Comparison of ENCODE assay signal across 8 cellular contexts in genomic region chr9:34381323-34381722, GRCh38. TPM values are rescaled to one million over a fixed set of nuclear protein-coding genes. Genes with fewer than 3 reads are reported as not detected.
DNase-seq lines count a peak whose midpoint lies in the region; ATAC-seq and TF ChIP-seq lines count a peak whose summit lies in the region.

No MANE protein-coding gene starts in this region.

- peaks cover 37% of the 10 kb centered on the region for H3K27me3 Mint-ChIP-seq in GM23338 (ENCODE audit: insufficient read depth, low read depth, poor library complexity)

- peak overlapping the region; percentile 97 for H3K4me2 ChIP-seq in GM23338

- no peak overlapping the region for H3K27ac Mint-ChIP-seq in GM23338

- DNase-seq in GM23338 (ENCODE audit: low spot score), result peak; percentile 82
- no peak for DNase-seq in RWPE1 (ENCODE audit: low spot score)
- peak; percentile 52 for DNase-seq in left ventricle myocardium superior
- no peak for DNase-seq in prostate gland (ENCODE audit: low spot score)
- no peak for DNase-seq in SK-N-DZ (ENCODE audit: low spot score)
- no peak for DNase-seq in NK-92 (lab: John Stamatoyannopoulos, UW; ENCODE audit: unreplicated experiment)
- DNase-seq in T-helper 9 cell, result no peak
- no peak for DNase-seq in RPMI8226

- H3K4me3 ChIP-seq in GM23338, result peak overlapping the region; percentile 67
- H3K4me3 ChIP-seq in prostate gland, result peak overlapping the region; percentile 32 to 42

- ATAC-seq in GM23338, result peak; percentile 14
- peak; percentile 19 for ATAC-seq in left ventricle myocardium superior

- TF ChIP-seq CTCF in GM23338 (conservative IDR thresholded peaks at IDR 0.05; ENCODE audit: low read depth in 2 of 2) (no peak), RWPE1 (conservative IDR thresholded peaks at IDR 0.05; ENCODE audit: low read depth) (no peak), prostate gland (IDR thresholded peaks at IDR 0.05) (no peak)

- H3K36me3 ChIP-seq in GM23338 (ENCODE audit: insufficient read depth) (no peaks in the 10 kb centered on the region), prostate gland (no peaks in the 10 kb centered on the region)

- H3K27me3 ChIP-seq in GM23338 (ENCODE audit: insufficient read depth), result peaks cover 44% of the 10 kb centered on the region
- H3K27me3 ChIP-seq in prostate gland (replicated peaks; ENCODE audit: insufficient read depth), result no peaks in the 10 kb centered on the region

- no peaks in the 10 kb centered on the region; the same call in 1 of the 2 replicates for H3F3A ChIP-seq in GM23338 (replicated peaks; ENCODE audit: low read depth)

- H3K4me1 Mint-ChIP-seq in GM23338, result peaks cover 10% of the 10 kb centered on the region

- H3K27ac ChIP-seq in GM23338 (ENCODE audit: low read depth) (no peak overlapping the region), RWPE1 (peak overlapping the region; percentile 46; the same call in 1 of the 2 replicates), prostate gland (peak overlapping the region; percentile 55)

- WGBS in prostate gland, result 40% methylated on average over 17 of the region's 17 CpGs

- no peaks in the 10 kb centered on the region for H4K20me1 ChIP-seq in GM23338 (replicated peaks; ENCODE audit: insufficient read depth)

- H3K4me1 ChIP-seq in GM23338 (ENCODE audit: insufficient read depth), result peaks cover 10% of the 10 kb centered on the region
- H3K4me1 ChIP-seq in prostate gland (replicated peaks), result peaks cover 7% of the 10 kb centered on the region

- H2AFZ ChIP-seq in GM23338, result peak overlapping the region; percentile 99

- CTCF ChIA-PET in RWPE1 (lab: Yijun Ruan, JAX), result interaction anchor here (6.2 kb wide), 1 partner anchor 49 kb away, joined by 54 read pairs; no protein-coding TSS in a partner anchor

- H3K4me3 Mint-ChIP-seq in GM23338, result peak overlapping the region; percentile 89

- H3K9me2 ChIP-seq in GM23338 (ENCODE audit: insufficient read depth), result no peaks in the 10 kb centered on the region

- H3K9me3 Mint-ChIP-seq in GM23338, result no peaks in the 10 kb centered on the region; the same call in 2 of the 3 replicates

- no peaks in the 10 kb centered on the region for H3K36me3 Mint-ChIP-seq in GM23338 (ENCODE audit: low read depth)

- no peak for TF ChIP-seq POLR2A in prostate gland (IDR thresholded peaks at IDR 0.05)

- intact Hi-C loops in left ventricle myocardium superior (cut with micrococcal nuclease), result no loop called here
- intact Hi-C loops in prostate gland (cut with DNase I), result no loop called here

- no peaks in the 10 kb centered on the region for H3K9me3 ChIP-seq in prostate gland

- POLR2A ChIA-PET in RWPE1 (lab: Yijun Ruan, JAX; ENCODE audit: low non-redundant PET), result interaction anchor here (0.5 kb wide), 1 partner anchor 48 kb away, joined by 3 read pairs; no protein-coding TSS in a partner anchor

- no peaks in the 10 kb centered on the region for H3K79me2 ChIP-seq in GM23338 (replicated peaks; ENCODE audit: insufficient read depth)

TF ChIP-seq in GM23338, 12 proteins besides CTCF, POLR2A, EP300 and RAD21:
- TF ChIP-seq EZH2phosphoT487 (IDR thresholded peaks at IDR 0.05; ENCODE audit: unreplicated experiment) (no peak), EZH2 (IDR thresholded peaks at IDR 0.05; ENCODE audit: low read depth, unreplicated experiment) (no peak), ZNF114 (CRISPR knock-in tag; IDR thresholded peaks at IDR 0.05) (no peak), JUNB (IDR thresholded peaks at IDR 0.05; ENCODE audit: unreplicated experiment) (no peak), POLR2AphosphoS5 (IDR thresholded peaks at IDR 0.05; ENCODE audit: low read depth) (0 out of 2 replicates have a peak, but pooled peaks have one; percentile 1)
TF ChIP-seq in GM23338: peak in this region for 1.

RNA-seq across cellular contexts. Expression of gene MYORG, which starts 4.6 kb away (rescaled TPM):
- 4.9 and 7.3 TPM in 2 replicates for total RNA-seq in GM23338 (2014; rRNA removed; shearing (Covaris generic))
- polyA plus RNA-seq in GM23338 (2016; fragmentation: Nextera tagmentation; extraction: Ambion mirVana), result 1.3 and 1.5 TPM in 2 replicates
- total RNA-seq in left ventricle myocardium superior (5.3 TPM), prostate gland (1 to 10 TPM; 3.4 to 9.0 TPM)
- 0.78 and 0.91 TPM in 2 replicates for polyA plus RNA-seq in SK-N-DZ (2014; cell fraction: cytosol; rRNA removed)
- polyA plus RNA-seq in SK-N-DZ (2014; cell fraction: nucleus; rRNA removed), result 0.31 and 1.0 TPM in 2 replicates

RNA-seq across cellular contexts. Expression of gene NUDT2, which starts 52.0 kb away (rescaled TPM):
- total RNA-seq in GM23338 (2014; rRNA removed; shearing (Covaris generic)), result 9.5 and 12.1 TPM in 2 replicates
- polyA plus RNA-seq in GM23338 (2016; fragmentation: Nextera tagmentation; extraction: Ambion mirVana), result 16.4 and 16.9 TPM in 2 replicates
- total RNA-seq in left ventricle myocardium superior, result 19.6 TPM
- 10 to 100 TPM; 18.0 to 45.8 TPM for total RNA-seq in prostate gland
- polyA plus RNA-seq in SK-N-DZ (2014; cell fraction: cytosol; rRNA removed), result 43.6 and 54.8 TPM in 2 replicates
- polyA plus RNA-seq in SK-N-DZ (2014; cell fraction: nucleus; rRNA removed), result 22.1 and 28.3 TPM in 2 replicates

RNA-seq across cellular contexts. Expression of gene KIF24, which starts 52.3 kb away (rescaled TPM):
- 4.4 and 4.7 TPM in 2 replicates for total RNA-seq in GM23338 (2014; rRNA removed; shearing (Covaris generic))
- 1.0 and 1.3 TPM in 2 replicates for polyA plus RNA-seq in GM23338 (2016; fragmentation: Nextera tagmentation; extraction: Ambion mirVana)
- total RNA-seq in left ventricle myocardium superior, result 0.45 TPM
- total RNA-seq in prostate gland, result 1 to 10 TPM; 1.7 to 7.3 TPM
- polyA plus RNA-seq in SK-N-DZ (2014; cell fraction: cytosol; rRNA removed), result 5.3 and 7.5 TPM in 2 replicates
- polyA plus RNA-seq in SK-N-DZ (2014; cell fraction: nucleus; rRNA removed), result 7.3 and 11.7 TPM in 2 replicates

Comparison
In these comparisons a context has a peak if more than half of its experiments do, and no peak if none do; other contexts are left out.
1. DNase-seq: peak in GM23338 (single experiment) and left ventricle myocardium superior (single experiment); none in RWPE1 (single experiment), prostate gland (single experiment), SK-N-DZ (single experiment), NK-92 (single experiment), T-helper 9 cell (single experiment) and RPMI8226 (single experiment).